Comparison of ENCODE assay signal across 18 cellular contexts in the genomic region with DNA sequence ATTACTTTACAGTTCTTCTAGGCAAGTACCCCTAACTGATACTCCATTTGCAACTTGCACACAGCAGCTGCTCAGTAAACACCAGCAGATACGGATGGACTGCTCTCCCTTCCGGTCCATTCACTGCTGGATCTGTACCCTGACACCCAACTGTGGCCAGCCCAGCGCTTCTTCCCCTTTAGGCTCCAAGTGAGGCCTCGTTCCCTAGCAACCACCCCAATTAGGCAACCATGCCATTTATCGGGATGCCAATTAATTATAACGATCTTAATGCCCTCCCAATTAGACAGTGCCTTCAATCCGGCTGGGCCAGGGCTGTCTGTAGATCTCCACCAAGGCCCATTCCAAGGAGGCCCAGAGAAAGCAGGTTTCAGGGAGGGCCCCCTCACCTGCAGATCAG.
"Had no signal": no experiment of that assay in that cellular context is flagged by ENCODE, and none has a peak within 500 bp of the region (broad histone marks: within the 10 kb centered on the region; RNA-seq: fewer than 3 reads in every experiment).

No MANE protein-coding gene starts in this region.

- ATAC-seq: effector memory CD8-positive, alpha-beta T cell; gastroesophageal sphincter; left lung; lower lobe of right lung; natural killer cell had no signal

- H3K4me3 ChIP-seq: esophagus muscularis mucosa, gastroesophageal sphincter, left lung, lower lobe of right lung, right atrium auricular region had no signal

- H3K36me3 ChIP-seq: esophagus muscularis mucosa, gastroesophageal sphincter, left lung, lower lobe of right lung, right atrium auricular region had no signal

- H3K36me3 Mint-ChIP-seq: natural killer cell had no signal

- H3K27ac ChIP-seq: epithelial cell of prostate, esophagus muscularis mucosa, gastroesophageal sphincter, left lung, lower lobe of right lung, right atrium auricular region had no signal

- H3K27me3 ChIP-seq: esophagus muscularis mucosa, gastroesophageal sphincter had no signal

- H3K9me3 ChIP-seq: gastroesophageal sphincter, left lung, lower lobe of right lung had no signal

- H3K9me3 Mint-ChIP-seq: effector memory CD8-positive, alpha-beta T cell; memory B cell; mesothelial cell of epicardium; natural killer cell had no signal

- DNase-seq: effector memory CD8-positive, alpha-beta T cell; foreskin fibroblast; glutamatergic neuron; islet precursor cell; left lung; lower lobe of right lung; natural killer cell; posterior cingulate gyrus; small intestine; stimulated activated CD4-positive, alpha-beta T cell treated with anti-CD3 and anti-CD28 coated beads, Interleukin-12 subunit alpha, Interleukin-12 subunit beta, amount 100 ng/mL, for 4 hours; stimulated activated CD4-positive, alpha-beta T cell treated with anti-CD3 and anti-CD28 coated beads, Interleukin-2, amount 100 ng/mL, for 48 hours; stimulated activated naive CD4-positive, alpha-beta T cell treated with Interleukin-2 at 50 U/mL for 16 hours had no signal

- H3K27ac Mint-ChIP-seq: effector memory CD8-positive, alpha-beta T cell; memory B cell; mesothelial cell of epicardium; natural killer cell had no signal

- H3K4me3 Mint-ChIP-seq: effector memory CD8-positive, alpha-beta T cell; memory B cell; mesothelial cell of epicardium; natural killer cell had no signal
